Comparison of ENCODE assay signal across 1 cellular context in genomic region chr17:48202945-48203344, GRCh38.
TF ChIP-seq lines count a peak whose summit lies in the region.

No MANE protein-coding gene starts in this region.

TF ChIP-seq in HCT116, 20 proteins besides CTCF, POLR2A, EP300 and RAD21:
- TF ChIP-seq EZH2 (IDR thresholded peaks at IDR 0.05) (no peak), SIN3A (IDR thresholded peaks at IDR 0.05; ENCODE audit: low read depth) (no peak), ZBTB33 (IDR thresholded peaks at IDR 0.05; ENCODE audit: extremely low read depth, insufficient replicate concordance, low read length) (no peak)
